ENCODE assay signal across 1 cellular context in genomic region chr19:31378404-31378803, GRCh38.
A peak's percentile ranks its signal among the peaks of the same experiment; 100 is the strongest.
TF ChIP-seq lines count a peak whose summit lies in the region.

No MANE protein-coding gene starts in this region.

TF ChIP-seq in SK-N-SH, 30 proteins besides CTCF, POLR2A, EP300 and RAD21 (continued from another document):
- TF ChIP-seq MAX (IDR thresholded peaks at IDR 0.05; ENCODE audit: low read depth) (peak; percentile 42), JUND (IDR thresholded peaks at IDR 0.05) (peak; percentile 92), TAF1 (IDR thresholded peaks at IDR 0.05; ENCODE audit: borderline replicate concordance, low read depth, low read length) (no peak), MEF2A (IDR thresholded peaks at IDR 0.05; ENCODE audit: borderline replicate concordance, low read depth) (peak; percentile 60), CHD2 (IDR thresholded peaks at IDR 0.05; ENCODE audit: low read length, partially characterized antibody) (peak; percentile 87), SMC3 (IDR thresholded peaks at IDR 0.05; ENCODE audit: low read depth, low read length) (no peak), NFIC (IDR thresholded peaks at IDR 0.05; ENCODE audit: borderline replicate concordance) (peak; percentile 77), PBX3 (IDR thresholded peaks at IDR 0.05) (peak; percentile 97), RCOR1 (IDR thresholded peaks at IDR 0.05; ENCODE audit: low read length) (peak; percentile 98), MXI1 (IDR thresholded peaks at IDR 0.05; ENCODE audit: low read depth, low read length) (peak; percentile 54; the same call in 1 of the 2 replicates), GATA2 (CRISPR knock-in tag; IDR thresholded peaks at IDR 0.05) (peak; percentile 62), SIN3A (IDR thresholded peaks at IDR 0.05; ENCODE audit: borderline replicate concordance, low read depth, low read length) (peak; percentile 66), TEAD4 (IDR thresholded peaks at IDR 0.05; ENCODE audit: borderline replicate concordance, insufficient read depth) (peak; percentile 79), ELF1 (IDR thresholded peaks at IDR 0.05) (peak; percentile 30; the same call in 1 of the 2 replicates), TCF12 (IDR thresholded peaks at IDR 0.05) (peak; percentile 100), FOSL2 (IDR thresholded peaks at IDR 0.05; ENCODE audit: borderline replicate concordance, low read depth) (peak; percentile 84; the same call in 1 of the 2 replicates), ZBTB33 (IDR thresholded peaks at IDR 0.05; ENCODE audit: borderline replicate concordance, low read depth) (peak; percentile 58; the same call in 1 of the 2 replicates), FOXM1 (IDR thresholded peaks at IDR 0.05; ENCODE audit: low read depth) (0 out of 2 replicates have a peak, but pooled peaks have one; percentile 70), YY1 (IDR thresholded peaks at IDR 0.05; ENCODE audit: low read depth) (no peak)
- TF ChIP-seq, protein P1, sequence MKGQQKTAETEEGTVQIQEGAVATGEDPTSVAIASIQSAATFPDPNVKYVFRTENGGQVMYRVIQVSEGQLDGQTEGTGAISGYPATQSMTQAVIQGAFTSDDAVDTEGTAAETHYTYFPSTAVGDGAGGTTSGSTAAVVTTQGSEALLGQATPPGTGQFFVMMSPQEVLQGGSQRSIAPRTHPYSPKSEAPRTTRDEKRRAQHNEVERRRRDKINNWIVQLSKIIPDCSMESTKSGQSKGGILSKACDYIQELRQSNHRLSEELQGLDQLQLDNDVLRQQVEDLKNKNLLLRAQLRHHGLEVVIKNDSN (IDR thresholded peaks at IDR 0.05; ENCODE audit: borderline replicate concordance, low read depth): no peak
